Comparison of ENCODE assay signal across 1 cellular context in genomic region chr2:19306065-19306464, GRCh38. TPM values are rescaled to one million over a fixed set of nuclear protein-coding genes. Genes with fewer than 3 reads are reported as not detected.
"Had no signal": no experiment of that assay in that cellular context is flagged by ENCODE, and none has a peak within 500 bp of the region (broad histone marks: within the 10 kb centered on the region; RNA-seq: fewer than 3 reads in every experiment).

No MANE protein-coding gene starts in this region.

RNA-seq across cellular contexts. Expression of gene OSR1, which starts 52.4 kb away (rescaled TPM):
- total RNA-seq: natural killer cell had no signal
